Comparison of ENCODE assay signal across 1 cellular context in the genomic region with DNA sequence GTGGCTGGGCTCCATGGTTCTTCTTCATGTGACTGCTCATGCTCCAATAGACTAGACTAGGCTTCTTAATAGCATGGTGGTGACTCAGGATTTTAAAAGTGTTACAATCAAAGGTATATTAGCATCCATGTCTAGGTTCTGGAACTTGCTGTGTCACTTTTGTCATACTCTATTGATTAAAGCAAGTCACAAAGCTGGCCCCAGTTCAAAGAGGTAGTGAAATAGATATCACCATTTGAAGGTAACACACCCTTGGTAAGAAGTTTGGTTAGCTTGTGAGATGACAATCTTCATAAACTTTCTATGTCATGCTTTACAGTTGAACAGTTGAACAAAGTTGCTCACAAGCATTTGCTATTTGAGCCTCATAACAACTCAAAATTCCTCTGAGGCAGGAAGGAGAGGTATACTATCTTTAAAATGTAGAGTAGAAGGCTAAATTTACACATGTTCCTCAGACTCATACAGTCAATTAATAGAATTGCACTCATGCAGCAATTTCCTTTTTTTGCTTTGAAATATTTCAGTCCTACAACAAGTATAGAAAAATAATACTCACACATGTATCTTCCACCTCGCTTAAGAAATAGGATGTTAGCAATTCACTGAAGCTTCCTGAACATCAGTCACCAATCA.
TF ChIP-seq lines count a peak whose summit lies in the region.

No MANE protein-coding gene starts in this region.

TF ChIP-seq in K562, 482 proteins besides CTCF, POLR2A, EP300 and RAD21:
- TF ChIP-seq STAT5B (CRISPR knock-in tag; IDR thresholded peaks at IDR 0.05), result no peak
- TF ChIP-seq, protein P1, sequence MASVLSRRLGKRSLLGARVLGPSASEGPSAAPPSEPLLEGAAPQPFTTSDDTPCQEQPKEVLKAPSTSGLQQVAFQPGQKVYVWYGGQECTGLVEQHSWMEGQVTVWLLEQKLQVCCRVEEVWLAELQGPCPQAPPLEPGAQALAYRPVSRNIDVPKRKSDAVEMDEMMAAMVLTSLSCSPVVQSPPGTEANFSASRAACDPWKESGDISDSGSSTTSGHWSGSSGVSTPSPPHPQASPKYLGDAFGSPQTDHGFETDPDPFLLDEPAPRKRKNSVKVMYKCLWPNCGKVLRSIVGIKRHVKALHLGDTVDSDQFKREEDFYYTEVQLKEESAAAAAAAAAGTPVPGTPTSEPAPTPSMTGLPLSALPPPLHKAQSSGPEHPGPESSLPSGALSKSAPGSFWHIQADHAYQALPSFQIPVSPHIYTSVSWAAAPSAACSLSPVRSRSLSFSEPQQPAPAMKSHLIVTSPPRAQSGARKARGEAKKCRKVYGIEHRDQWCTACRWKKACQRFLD (CRISPR knock-in tag; IDR thresholded peaks at IDR 0.05), result no peak
- TF ChIP-seq ZNF134 (CRISPR knock-in tag; conservative IDR thresholded peaks at IDR 0.05), result no peak
- TF ChIP-seq GATAD2B (IDR thresholded peaks at IDR 0.05; ENCODE audit: borderline replicate concordance), result no peak
- no peak for TF ChIP-seq HEY1 (CRISPR knock-in tag; IDR thresholded peaks at IDR 0.05; ENCODE audit: borderline replicate concordance)
- TF ChIP-seq ARHGAP35 (IDR thresholded peaks at IDR 0.05; ENCODE audit: partially characterized antibody), result no peak
- TF ChIP-seq ZNF217 (CRISPR knock-in tag; IDR thresholded peaks at IDR 0.05), result no peak
- TF ChIP-seq, protein P2, sequence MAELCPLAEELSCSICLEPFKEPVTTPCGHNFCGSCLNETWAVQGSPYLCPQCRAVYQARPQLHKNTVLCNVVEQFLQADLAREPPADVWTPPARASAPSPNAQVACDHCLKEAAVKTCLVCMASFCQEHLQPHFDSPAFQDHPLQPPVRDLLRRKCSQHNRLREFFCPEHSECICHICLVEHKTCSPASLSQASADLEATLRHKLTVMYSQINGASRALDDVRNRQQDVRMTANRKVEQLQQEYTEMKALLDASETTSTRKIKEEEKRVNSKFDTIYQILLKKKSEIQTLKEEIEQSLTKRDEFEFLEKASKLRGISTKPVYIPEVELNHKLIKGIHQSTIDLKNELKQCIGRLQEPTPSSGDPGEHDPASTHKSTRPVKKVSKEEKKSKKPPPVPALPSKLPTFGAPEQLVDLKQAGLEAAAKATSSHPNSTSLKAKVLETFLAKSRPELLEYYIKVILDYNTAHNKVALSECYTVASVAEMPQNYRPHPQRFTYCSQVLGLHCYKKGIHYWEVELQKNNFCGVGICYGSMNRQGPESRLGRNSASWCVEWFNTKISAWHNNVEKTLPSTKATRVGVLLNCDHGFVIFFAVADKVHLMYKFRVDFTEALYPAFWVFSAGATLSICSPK (IDR thresholded peaks at IDR 0.05; ENCODE audit: borderline replicate concordance), result no peak
- TF ChIP-seq, protein P3, sequence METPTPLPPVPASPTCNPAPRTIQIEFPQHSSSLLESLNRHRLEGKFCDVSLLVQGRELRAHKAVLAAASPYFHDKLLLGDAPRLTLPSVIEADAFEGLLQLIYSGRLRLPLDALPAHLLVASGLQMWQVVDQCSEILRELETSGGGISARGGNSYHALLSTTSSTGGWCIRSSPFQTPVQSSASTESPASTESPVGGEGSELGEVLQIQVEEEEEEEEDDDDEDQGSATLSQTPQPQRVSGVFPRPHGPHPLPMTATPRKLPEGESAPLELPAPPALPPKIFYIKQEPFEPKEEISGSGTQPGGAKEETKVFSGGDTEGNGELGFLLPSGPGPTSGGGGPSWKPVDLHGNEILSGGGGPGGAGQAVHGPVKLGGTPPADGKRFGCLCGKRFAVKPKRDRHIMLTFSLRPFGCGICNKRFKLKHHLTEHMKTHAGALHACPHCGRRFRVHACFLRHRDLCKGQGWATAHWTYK (CRISPR knock-in tag; IDR thresholded peaks at IDR 0.05), result no peak
- TF ChIP-seq NFXL1 (CRISPR knock-in tag; IDR thresholded peaks at IDR 0.05), result no peak
- TF ChIP-seq ZSCAN29 (IDR thresholded peaks at IDR 0.05), result no peak
- TF ChIP-seq NELFE (IDR thresholded peaks at IDR 0.05; ENCODE audit: insufficient read depth, insufficient read length), result no peak
- TF ChIP-seq MTA2 (IDR thresholded peaks at IDR 0.05; ENCODE audit: low read depth), result no peak
- no peak for TF ChIP-seq ZNF507 (tag; conservative IDR thresholded peaks at IDR 0.05)
